Comparison of ENCODE assay signal across 8 cellular contexts in genomic region chr18:63823516-63824219, GRCh38. TPM values are rescaled to one million over a fixed set of nuclear protein-coding genes. Genes with fewer than 3 reads are reported as not detected.
DNase-seq lines count a peak whose midpoint lies in the region; ATAC-seq and TF ChIP-seq lines count a peak whose summit lies in the region.

No MANE protein-coding gene starts in this region.

- no peaks in the 10 kb centered on the region for H3K36me3 Mint-ChIP-seq in natural killer cell
- no peaks in the 10 kb centered on the region for H3K36me3 Mint-ChIP-seq in natural killer cell treated with Interleukin-12 subunit alpha and Interleukin-12 subunit beta and Interleukin-15 and Interleukin-18, amount 100 ng/mL, for 72 hours
- no peaks in the 10 kb centered on the region for H3K36me3 Mint-ChIP-seq in activated CD4-positive, alpha-beta memory T cell treated with anti-CD3 and anti-CD28 coated beads, Interleukin-2, amount 10 ng/mL, durations not matched to agents 7 days and 5 days (ENCODE audit: low read depth)

- H3K27me3 ChIP-seq in upper lobe of left lung = no peaks in the 10 kb centered on the region

- peak; percentile 21 for TF ChIP-seq CTCF in natural killer cell (IDR thresholded peaks at IDR 0.05)
- TF ChIP-seq CTCF in upper lobe of left lung (IDR thresholded peaks at IDR 0.05) = peak; percentile 8 to 44 (median 31)

- H3K27ac Mint-ChIP-seq in natural killer cell = no peak overlapping the region
- no peak overlapping the region for H3K27ac Mint-ChIP-seq in natural killer cell treated with Interleukin-12 subunit alpha and Interleukin-12 subunit beta and Interleukin-15 and Interleukin-18, amount 100 ng/mL, for 72 hours
- no peak overlapping the region for H3K27ac Mint-ChIP-seq in activated CD4-positive, alpha-beta memory T cell treated with anti-CD3 and anti-CD28 coated beads, Interleukin-2, amount 10 ng/mL, durations not matched to agents 7 days and 5 days

- H3K4me3 Mint-ChIP-seq in natural killer cell = no peak overlapping the region
- H3K4me3 Mint-ChIP-seq in natural killer cell treated with Interleukin-12 subunit alpha and Interleukin-12 subunit beta and Interleukin-15 and Interleukin-18, amount 100 ng/mL, for 72 hours = no peak overlapping the region
- no peak overlapping the region for H3K4me3 Mint-ChIP-seq in activated CD4-positive, alpha-beta memory T cell treated with anti-CD3 and anti-CD28 coated beads, Interleukin-2, amount 10 ng/mL, durations not matched to agents 7 days and 5 days

- WGBS in upper lobe of left lung, 2 donors = 65 to 72% methylated on average over 10 of the region's 10 CpGs

- CTCF ChIA-PET in activated CD4-positive, alpha-beta memory T cell treated with anti-CD3 and anti-CD28 coated beads, Interleukin-2, amount 10 ng/mL, durations not matched to agents 7 days and 5 days (lab: Charles Lee) = interaction anchor here (1.0 to 1.6 kb wide), 6 partner anchors 10 to 210 kb away, joined by 3 to 11 read pairs (median 3); no protein-coding TSS in a partner anchor

- no peak for TF ChIP-seq EP300 in upper lobe of left lung (IDR thresholded peaks at IDR 0.05)

- no peak overlapping the region for H3K27ac ChIP-seq in upper lobe of left lung

- peaks cover 0 to 9% of the 10 kb centered on the region in 2 donors for H3K27me3 Mint-ChIP-seq in natural killer cell (ENCODE audit: low read depth in 2 of 2)
- peaks cover 0 to 8% of the 10 kb centered on the region in 2 donors for H3K27me3 Mint-ChIP-seq in natural killer cell treated with Interleukin-12 subunit alpha and Interleukin-12 subunit beta and Interleukin-15 and Interleukin-18, amount 100 ng/mL, for 72 hours
- peaks cover 29% of the 10 kb centered on the region for H3K27me3 Mint-ChIP-seq in activated CD4-positive, alpha-beta memory T cell treated with anti-CD3 and anti-CD28 coated beads, Interleukin-2, amount 10 ng/mL, durations not matched to agents 7 days and 5 days

- no peaks in the 10 kb centered on the region for H3K4me1 ChIP-seq in upper lobe of left lung

- intact Hi-C loops in natural killer cell (cut with micrococcal nuclease) = loop anchor here (10.0 kb wide), 1 partner anchor 151 kb away; the partner anchor contains the start of gene SERPINB8

- ATAC-seq in natural killer cell (no peak), upper lobe of left lung (ENCODE audit: low FRiP score in 2 of 2) (peak; percentile 30 to 58), GM21717 (IDR thresholded peaks at IDR 0.05; ENCODE audit: unreplicated experiment) (no peak)
- no peak for ATAC-seq in natural killer cell treated with Interleukin-12 subunit alpha and Interleukin-12 subunit beta and Interleukin-15 and Interleukin-18, amount 100 ng/mL, for 72 hours

- no peak for TF ChIP-seq POLR2A in upper lobe of left lung (IDR thresholded peaks at IDR 0.05)

- H3K9me3 Mint-ChIP-seq in natural killer cell = no peaks in the 10 kb centered on the region
- H3K9me3 Mint-ChIP-seq in natural killer cell treated with Interleukin-12 subunit alpha and Interleukin-12 subunit beta and Interleukin-15 and Interleukin-18, amount 100 ng/mL, for 72 hours = no peaks in the 10 kb centered on the region
- no peaks in the 10 kb centered on the region for H3K9me3 Mint-ChIP-seq in activated CD4-positive, alpha-beta memory T cell treated with anti-CD3 and anti-CD28 coated beads, Interleukin-2, amount 10 ng/mL, durations not matched to agents 7 days and 5 days

- no peak for DNase-seq in natural killer cell
- no peak for DNase-seq in natural killer cell treated with Interleukin-12 subunit alpha and Interleukin-12 subunit beta and Interleukin-15 and Interleukin-18, amount 100 ng/mL, for 72 hours (ENCODE audit: low spot score)
- DNase-seq in activated CD4-positive, alpha-beta memory T cell treated with anti-CD3 and anti-CD28 coated beads, Interleukin-2, amount 10 ng/mL, durations not matched to agents 7 days and 5 days = peak; percentile 46
- DNase-seq in iris pigment epithelial cell (ENCODE audit: low read depth) = peak; percentile 9
- DNase-seq in upper lobe of left lung = peak in 1 of 2 donors; percentile 37
- no peak for DNase-seq in inferior parietal cortex (ENCODE audit: extremely low spot score)
- no peak for DNase-seq in NCI-H1417 treated with DMSO at 0.1 percent for 48 hours (lab: John Stamatoyannopoulos, UW)

- H3K36me3 ChIP-seq in upper lobe of left lung = no peaks in the 10 kb centered on the region

- H3K9me3 ChIP-seq in upper lobe of left lung = no peaks in the 10 kb centered on the region

- H3K4me3 ChIP-seq in upper lobe of left lung = no peak overlapping the region

- POLR2A ChIA-PET in activated CD4-positive, alpha-beta memory T cell treated with anti-CD3 and anti-CD28 coated beads, Interleukin-2, amount 10 ng/mL, durations not matched to agents 7 days and 5 days (lab: Charles Lee) = no interaction called here

- no peaks in the 10 kb centered on the region for H3K4me1 Mint-ChIP-seq in natural killer cell
- no peaks in the 10 kb centered on the region for H3K4me1 Mint-ChIP-seq in natural killer cell treated with Interleukin-12 subunit alpha and Interleukin-12 subunit beta and Interleukin-15 and Interleukin-18, amount 100 ng/mL, for 72 hours (ENCODE audit: low read depth in 2 of 2)
- no peaks in the 10 kb centered on the region for H3K4me1 Mint-ChIP-seq in activated CD4-positive, alpha-beta memory T cell treated with anti-CD3 and anti-CD28 coated beads, Interleukin-2, amount 10 ng/mL, durations not matched to agents 7 days and 5 days

RNA-seq across cellular contexts. Expression of gene SERPINB7, which starts 48.5 kb away (rescaled TPM):
- not detected for total RNA-seq in natural killer cell
- not detected for total RNA-seq in natural killer cell treated with Interleukin-12 subunit alpha and Interleukin-12 subunit beta and Interleukin-15 and Interleukin-18, amount 100 ng/mL, for 72 hours
- not detected for total RNA-seq in activated CD4-positive, alpha-beta memory T cell treated with anti-CD3 and anti-CD28 coated beads, Interleukin-2, amount 10 ng/mL, durations not matched to agents 7 days and 5 days
- total RNA-seq in upper lobe of left lung = 1 to 10 TPM in 1 of 6 donors, not detected in 5; 1.3 TPM

Comparison
In these comparisons a context has a peak if more than half of its experiments do, and no peak if none do; other contexts are left out.
1. ATAC-seq: peak in upper lobe of left lung (2 of 2); none in natural killer cell (0 of 3), natural killer cell treated with Interleukin-12 subunit alpha and Interleukin-12 subunit beta and Interleukin-15 and Interleukin-18, amount 100 ng/mL, for 72 hours (0 of 2) and GM21717 (single experiment).
2. DNase-seq: peak in activated CD4-positive, alpha-beta memory T cell treated with anti-CD3 and anti-CD28 coated beads, Interleukin-2, amount 10 ng/mL, durations not matched to agents 7 days and 5 days (single experiment) and iris pigment epithelial cell (single experiment); none in natural killer cell (single experiment), natural killer cell treated with Interleukin-12 subunit alpha and Interleukin-12 subunit beta and Interleukin-15 and Interleukin-18, amount 100 ng/mL, for 72 hours (single experiment), inferior parietal cortex (single experiment) and NCI-H1417 treated with DMSO at 0.1 percent for 48 hours (single experiment).